Comparison of ENCODE assay signal across 1 cellular context in the genomic region with DNA sequence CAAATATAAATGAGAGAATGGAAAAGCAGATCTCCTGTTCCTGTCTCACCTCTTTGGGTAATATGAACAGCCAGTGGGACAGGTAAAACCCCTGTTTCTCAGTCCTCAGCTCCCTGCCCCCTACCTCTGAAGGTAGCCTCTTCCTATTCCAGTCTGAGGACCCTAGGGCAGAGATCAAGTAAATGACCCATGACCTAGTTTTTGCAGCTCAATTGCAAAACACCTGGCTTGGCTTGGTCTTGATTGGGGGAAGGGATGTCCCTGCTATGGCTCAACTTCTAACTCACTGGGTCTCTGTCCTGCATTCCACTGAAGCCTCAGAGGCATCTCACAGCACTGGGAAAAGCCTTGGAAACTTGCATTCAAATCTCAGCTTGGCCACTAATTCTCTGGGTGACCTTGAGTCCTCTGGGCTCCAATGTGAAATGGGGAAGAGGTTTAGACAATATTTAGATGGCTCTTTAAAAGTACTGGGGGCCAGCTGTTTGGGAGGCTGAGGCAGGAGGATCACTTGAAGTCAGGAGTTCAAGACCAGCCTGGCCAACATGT.
TF ChIP-seq lines count a peak whose summit lies in the region.

No MANE protein-coding gene starts in this region.

TF ChIP-seq in GM23338, 12 proteins besides CTCF, POLR2A, EP300 and RAD21 (continued from another document):
- TF ChIP-seq EZH2phosphoT487 (IDR thresholded peaks at IDR 0.05; ENCODE audit: unreplicated experiment) (no peak), EZH2 (IDR thresholded peaks at IDR 0.05; ENCODE audit: low read depth, unreplicated experiment) (no peak), CREB1 (CRISPR knock-in tag; IDR thresholded peaks at IDR 0.05; ENCODE audit: low read depth) (no peak)
- TF ChIP-seq, protein P1, sequence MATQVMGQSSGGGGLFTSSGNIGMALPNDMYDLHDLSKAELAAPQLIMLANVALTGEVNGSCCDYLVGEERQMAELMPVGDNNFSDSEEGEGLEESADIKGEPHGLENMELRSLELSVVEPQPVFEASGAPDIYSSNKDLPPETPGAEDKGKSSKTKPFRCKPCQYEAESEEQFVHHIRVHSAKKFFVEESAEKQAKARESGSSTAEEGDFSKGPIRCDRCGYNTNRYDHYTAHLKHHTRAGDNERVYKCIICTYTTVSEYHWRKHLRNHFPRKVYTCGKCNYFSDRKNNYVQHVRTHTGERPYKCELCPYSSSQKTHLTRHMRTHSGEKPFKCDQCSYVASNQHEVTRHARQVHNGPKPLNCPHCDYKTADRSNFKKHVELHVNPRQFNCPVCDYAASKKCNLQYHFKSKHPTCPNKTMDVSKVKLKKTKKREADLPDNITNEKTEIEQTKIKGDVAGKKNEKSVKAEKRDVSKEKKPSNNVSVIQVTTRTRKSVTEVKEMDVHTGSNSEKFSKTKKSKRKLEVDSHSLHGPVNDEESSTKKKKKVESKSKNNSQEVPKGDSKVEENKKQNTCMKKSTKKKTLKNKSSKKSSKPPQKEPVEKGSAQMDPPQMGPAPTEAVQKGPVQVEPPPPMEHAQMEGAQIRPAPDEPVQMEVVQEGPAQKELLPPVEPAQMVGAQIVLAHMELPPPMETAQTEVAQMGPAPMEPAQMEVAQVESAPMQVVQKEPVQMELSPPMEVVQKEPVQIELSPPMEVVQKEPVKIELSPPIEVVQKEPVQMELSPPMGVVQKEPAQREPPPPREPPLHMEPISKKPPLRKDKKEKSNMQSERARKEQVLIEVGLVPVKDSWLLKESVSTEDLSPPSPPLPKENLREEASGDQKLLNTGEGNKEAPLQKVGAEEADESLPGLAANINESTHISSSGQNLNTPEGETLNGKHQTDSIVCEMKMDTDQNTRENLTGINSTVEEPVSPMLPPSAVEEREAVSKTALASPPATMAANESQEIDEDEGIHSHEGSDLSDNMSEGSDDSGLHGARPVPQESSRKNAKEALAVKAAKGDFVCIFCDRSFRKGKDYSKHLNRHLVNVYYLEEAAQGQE (IDR thresholded peaks at IDR 0.05; ENCODE audit: unreplicated experiment), result no peak
- TF ChIP-seq, protein P2, sequence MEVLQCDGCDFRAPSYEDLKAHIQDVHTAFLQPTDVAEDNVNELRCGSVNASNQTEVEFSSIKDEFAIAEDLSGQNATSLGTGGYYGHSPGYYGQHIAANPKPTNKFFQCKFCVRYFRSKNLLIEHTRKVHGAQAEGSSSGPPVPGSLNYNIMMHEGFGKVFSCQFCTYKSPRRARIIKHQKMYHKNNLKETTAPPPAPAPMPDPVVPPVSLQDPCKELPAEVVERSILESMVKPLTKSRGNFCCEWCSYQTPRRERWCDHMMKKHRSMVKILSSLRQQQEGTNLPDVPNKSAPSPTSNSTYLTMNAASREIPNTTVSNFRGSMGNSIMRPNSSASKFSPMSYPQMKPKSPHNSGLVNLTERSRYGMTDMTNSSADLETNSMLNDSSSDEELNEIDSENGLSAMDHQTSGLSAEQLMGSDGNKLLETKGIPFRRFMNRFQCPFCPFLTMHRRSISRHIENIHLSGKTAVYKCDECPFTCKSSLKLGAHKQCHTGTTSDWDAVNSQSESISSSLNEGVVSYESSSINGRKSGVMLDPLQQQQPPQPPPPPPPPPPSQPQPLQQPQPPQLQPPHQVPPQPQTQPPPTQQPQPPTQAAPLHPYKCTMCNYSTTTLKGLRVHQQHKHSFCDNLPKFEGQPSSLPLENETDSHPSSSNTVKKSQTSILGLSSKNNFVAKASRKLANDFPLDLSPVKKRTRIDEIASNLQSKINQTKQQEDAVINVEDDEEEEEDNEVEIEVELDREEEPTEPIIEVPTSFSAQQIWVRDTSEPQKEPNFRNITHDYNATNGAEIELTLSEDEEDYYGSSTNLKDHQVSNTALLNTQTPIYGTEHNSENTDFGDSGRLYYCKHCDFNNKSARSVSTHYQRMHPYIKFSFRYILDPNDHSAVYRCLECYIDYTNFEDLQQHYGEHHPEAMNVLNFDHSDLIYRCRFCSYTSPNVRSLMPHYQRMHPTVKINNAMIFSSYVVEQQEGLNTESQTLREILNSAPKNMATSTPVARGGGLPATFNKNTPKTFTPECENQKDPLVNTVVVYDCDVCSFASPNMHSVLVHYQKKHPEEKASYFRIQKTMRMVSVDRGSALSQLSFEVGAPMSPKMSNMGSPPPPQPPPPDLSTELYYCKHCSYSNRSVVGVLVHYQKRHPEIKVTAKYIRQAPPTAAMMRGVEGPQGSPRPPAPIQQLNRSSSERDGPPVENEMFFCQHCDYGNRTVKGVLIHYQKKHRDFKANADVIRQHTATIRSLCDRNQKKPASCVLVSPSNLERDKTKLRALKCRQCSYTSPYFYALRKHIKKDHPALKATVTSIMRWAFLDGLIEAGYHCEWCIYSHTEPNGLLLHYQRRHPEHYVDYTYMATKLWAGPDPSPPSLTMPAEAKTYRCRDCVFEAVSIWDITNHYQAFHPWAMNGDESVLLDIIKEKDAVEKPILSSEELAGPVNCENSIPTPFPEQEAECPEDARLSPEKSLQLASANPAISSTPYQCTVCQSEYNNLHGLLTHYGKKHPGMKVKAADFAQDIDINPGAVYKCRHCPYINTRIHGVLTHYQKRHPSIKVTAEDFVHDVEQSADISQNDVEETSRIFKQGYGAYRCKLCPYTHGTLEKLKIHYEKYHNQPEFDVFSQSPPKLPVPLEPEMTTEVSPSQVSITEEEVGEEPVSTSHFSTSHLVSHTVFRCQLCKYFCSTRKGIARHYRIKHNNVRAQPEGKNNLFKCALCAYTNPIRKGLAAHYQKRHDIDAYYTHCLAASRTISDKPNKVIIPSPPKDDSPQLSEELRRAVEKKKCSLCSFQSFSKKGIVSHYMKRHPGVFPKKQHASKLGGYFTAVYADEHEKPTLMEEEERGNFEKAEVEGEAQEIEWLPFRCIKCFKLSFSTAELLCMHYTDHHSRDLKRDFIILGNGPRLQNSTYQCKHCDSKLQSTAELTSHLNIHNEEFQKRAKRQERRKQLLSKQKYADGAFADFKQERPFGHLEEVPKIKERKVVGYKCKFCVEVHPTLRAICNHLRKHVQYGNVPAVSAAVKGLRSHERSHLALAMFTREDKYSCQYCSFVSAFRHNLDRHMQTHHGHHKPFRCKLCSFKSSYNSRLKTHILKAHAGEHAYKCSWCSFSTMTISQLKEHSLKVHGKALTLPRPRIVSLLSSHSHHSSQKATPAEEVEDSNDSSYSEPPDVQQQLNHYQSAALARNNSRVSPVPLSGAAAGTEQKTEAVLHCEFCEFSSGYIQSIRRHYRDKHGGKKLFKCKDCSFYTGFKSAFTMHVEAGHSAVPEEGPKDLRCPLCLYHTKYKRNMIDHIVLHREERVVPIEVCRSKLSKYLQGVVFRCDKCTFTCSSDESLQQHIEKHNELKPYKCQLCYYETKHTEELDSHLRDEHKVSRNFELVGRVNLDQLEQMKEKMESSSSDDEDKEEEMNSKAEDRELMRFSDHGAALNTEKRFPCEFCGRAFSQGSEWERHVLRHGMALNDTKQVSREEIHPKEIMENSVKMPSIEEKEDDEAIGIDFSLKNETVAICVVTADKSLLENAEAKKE (CRISPR knock-in tag; IDR thresholded peaks at IDR 0.05), result no peak
